In genomic region chr21:37462087-37462861, GRCh38 we compare ENCODE assay signal across 12 cellular contexts.
DNase-seq lines count a peak whose midpoint lies in the region; ATAC-seq, FAIRE-seq and TF ChIP-seq lines count a peak whose summit lies in the region.
"Had no signal": no experiment of that assay in that cellular context is flagged by ENCODE, and none has a peak within 500 bp of the region (broad histone marks: within the 10 kb centered on the region; RNA-seq: fewer than 3 reads in every experiment).

No MANE protein-coding gene starts in this region.

- peaks cover 51% of the 10 kb centered on the region for H3K4me1 Mint-ChIP-seq in T-helper 2 cell treated with Interferon-gamma antibody and Interleukin-4, amounts not matched to agents 5 μg/mL and 100 μg/mL, for 36 hours (ENCODE audit: low read depth)
- H3K4me1 Mint-ChIP-seq in astrocyte (ENCODE audit: low read depth, unreplicated experiment) (peaks cover 46% of the 10 kb centered on the region), nephron progenitor cell (peaks cover 55% of the 10 kb centered on the region)

- no peak for FAIRE-seq in astrocyte (lab: Jason Lieb, UNC)

- DNase-seq in T-helper 2 cell treated with Interferon-gamma antibody and Interleukin-4, amounts not matched to agents 5 μg/mL and 100 μg/mL, for 36 hours (ENCODE audit: low spot score) = no peak
- DNase-seq in T-helper 2 cell (no peak), IMR-90 (no peak), astrocyte (ENCODE audit: low read depth) (no peak), nephron progenitor cell (no peak), AG20443 (ENCODE audit: low spot score) (no peak), HuH-7.5 (ENCODE audit: low spot score) (no peak)
- no peak for DNase-seq in stimulated activated CD4-positive, alpha-beta T cell treated with anti-CD3 and anti-CD28 coated beads, Interleukin-2, amount 100 ng/mL, for 24 hours
- DNase-seq: NCI-H1436 treated with DMSO at 0.1 percent for 48 hours, occipital lobe had no signal

- H3K4me3 Mint-ChIP-seq in T-helper 2 cell treated with Interferon-gamma antibody and Interleukin-4, amounts not matched to agents 5 μg/mL and 100 μg/mL, for 36 hours = peak overlapping the region; percentile 20
- H3K4me3 Mint-ChIP-seq in astrocyte (ENCODE audit: unreplicated experiment) (no peak overlapping the region), nephron progenitor cell (peak overlapping the region; percentile 42)
- H3K4me3 Mint-ChIP-seq: dendritic cell treated with granulocyte-macrophage colony-stimulating factor and Interleukin-4, amounts not matched to agents 40 ng/mL and 50 ng/mL, for 4 days had no signal

- no peaks in the 10 kb centered on the region for H3K27me3 ChIP-seq in IMR-90 (ENCODE audit: control insufficient read depth, insufficient read depth, low read length)
- H3K27me3 ChIP-seq in astrocyte (ENCODE audit: insufficient read depth, low read length) = no peaks in the 10 kb centered on the region
- H3K27me3 ChIP-seq: vagina had no signal

- H3K79me2 ChIP-seq in astrocyte (ENCODE audit: insufficient read depth, low read length) = peaks cover 100% of the 10 kb centered on the region

- H3K4ac ChIP-seq in IMR-90 (ENCODE audit: low read depth, low read length) = no peak overlapping the region

- H3K36me3 ChIP-seq in IMR-90 (ENCODE audit: control insufficient read depth, insufficient read depth, low read length) (0 out of 2 replicates have a peak, but pooled peaks cover 2% of the 10 kb centered on the region), astrocyte (ENCODE audit: insufficient read depth, low read length) (no peaks in the 10 kb centered on the region)
- H3K36me3 ChIP-seq: vagina had no signal

- TF ChIP-seq POLR2A in IMR-90 (IDR thresholded peaks at IDR 0.05; ENCODE audit: low read depth, low read length) = no peak

- H3K4me2 ChIP-seq in IMR-90 (ENCODE audit: low read depth, low read length) (peak overlapping the region; percentile 35), astrocyte (ENCODE audit: low read length) (no peak overlapping the region)

- H3K27me3 Mint-ChIP-seq in T-helper 2 cell treated with Interferon-gamma antibody and Interleukin-4, amounts not matched to agents 5 μg/mL and 100 μg/mL, for 36 hours (ENCODE audit: low read depth) = no peaks in the 10 kb centered on the region
- H3K27me3 Mint-ChIP-seq in astrocyte (ENCODE audit: low read depth, unreplicated experiment) (no peaks in the 10 kb centered on the region), nephron progenitor cell (ENCODE audit: low read depth, poor library complexity) (no peaks in the 10 kb centered on the region)
- H3K27me3 Mint-ChIP-seq: dendritic cell treated with granulocyte-macrophage colony-stimulating factor and Interleukin-4, amounts not matched to agents 40 ng/mL and 50 ng/mL, for 4 days had no signal

- H2AK5ac ChIP-seq in IMR-90 (ENCODE audit: low read depth, low read length) = no peak overlapping the region

- peaks cover 29 to 67% of the 10 kb centered on the region in 2 experiments for H3K79me1 ChIP-seq in IMR-90 (ENCODE audit: low read depth in 1 of 2, low read length in 2 of 2)

- H3K56ac ChIP-seq in IMR-90 (ENCODE audit: extremely low read depth, insufficient read depth, low read length) = no peak overlapping the region

- H3K9ac ChIP-seq in IMR-90 (ENCODE audit: low read depth, low read length) (no peak overlapping the region), astrocyte (ENCODE audit: low read length) (no peak overlapping the region)

- CTCF ChIA-PET in IMR-90 (lab: Yijun Ruan, JAX) = interaction anchor here (0.6 kb wide), 1 partner anchor 94 kb away, joined by 3 read pairs; no protein-coding TSS in a partner anchor

- peaks cover 29% of the 10 kb centered on the region for H3K9me1 ChIP-seq in IMR-90 (ENCODE audit: insufficient read depth, low read length)

- ATAC-seq in IMR-90 (ENCODE audit: low read depth) = no peak

- H3K27ac Mint-ChIP-seq in T-helper 2 cell treated with Interferon-gamma antibody and Interleukin-4, amounts not matched to agents 5 μg/mL and 100 μg/mL, for 36 hours = peak overlapping the region; percentile 87
- H3K27ac Mint-ChIP-seq in astrocyte (ENCODE audit: unreplicated experiment) (peak overlapping the region; percentile 1), nephron progenitor cell (peak overlapping the region; percentile 89)
- H3K27ac Mint-ChIP-seq: dendritic cell treated with granulocyte-macrophage colony-stimulating factor and Interleukin-4, amounts not matched to agents 40 ng/mL and 50 ng/mL, for 4 days had no signal

- no peaks in the 10 kb centered on the region for H3K9me3 ChIP-seq in IMR-90 (ENCODE audit: control insufficient read depth, insufficient read depth, low read length)
- H3K9me3 ChIP-seq in astrocyte (ENCODE audit: insufficient read depth, low read depth, low read length) = no peaks in the 10 kb centered on the region
- H3K9me3 ChIP-seq: vagina had no signal

- WGBS in IMR-90 (ENCODE audit: extremely low coverage in 2 of 2, insufficient read length in 1 of 2), 2 experiments = 100% methylated on average over 2 of the region's 5 CpGs; no CpG with 5 or more reads in 1 of the 2 experiments

- H3K9me3 Mint-ChIP-seq in T-helper 2 cell treated with Interferon-gamma antibody and Interleukin-4, amounts not matched to agents 5 μg/mL and 100 μg/mL, for 36 hours = no peaks in the 10 kb centered on the region
- H3K9me3 Mint-ChIP-seq in astrocyte (ENCODE audit: unreplicated experiment) (no peaks in the 10 kb centered on the region), nephron progenitor cell (peaks cover 1% of the 10 kb centered on the region)
- H3K9me3 Mint-ChIP-seq: dendritic cell treated with granulocyte-macrophage colony-stimulating factor and Interleukin-4, amounts not matched to agents 40 ng/mL and 50 ng/mL, for 4 days had no signal

- peak overlapping the region; percentile 13; the same call in 1 of the 2 replicates for H3K23ac ChIP-seq in IMR-90 (ENCODE audit: low read depth, low read length)

- H2BK120ac ChIP-seq in IMR-90 (ENCODE audit: low read depth, low read length) = no peak overlapping the region

- H2AFZ ChIP-seq in IMR-90 (replicated peaks; ENCODE audit: low read length, poor library complexity) (no peak overlapping the region), astrocyte (ENCODE audit: low read depth, low read length) (no peak overlapping the region)

- H3K18ac ChIP-seq in IMR-90 (ENCODE audit: low read depth, low read length) = no peak overlapping the region

- no peak for TF ChIP-seq RAD21 in IMR-90 (IDR thresholded peaks at IDR 0.05; ENCODE audit: low read length)

- no TSS peak for BruUV-seq in IMR-90 (replicated peaks; lab: Mats Ljungman, UMichigan)

- no peak overlapping the region for H2BK15ac ChIP-seq in IMR-90 (ENCODE audit: low read depth, low read length)

- H4K91ac ChIP-seq in IMR-90 (ENCODE audit: insufficient read depth, low read depth, low read length) = no peak overlapping the region

- intact Hi-C loops in IMR-90 (cut with micrococcal nuclease) = loop anchor here (2.0 to 5.0 kb wide), 4 partner anchors 93 to 211 kb away; partner anchors contain the start of gene VPS26C

- peak overlapping the region; percentile 13 for H2BK5ac ChIP-seq in IMR-90 (ENCODE audit: low read depth, low read length, poor library complexity, severe bottlenecking)

- peaks cover 80% of the 10 kb centered on the region for H4K20me1 ChIP-seq in IMR-90 (ENCODE audit: insufficient read depth, low read length)
- H4K20me1 ChIP-seq in astrocyte (ENCODE audit: insufficient read depth, low read length) = peaks cover 85% of the 10 kb centered on the region

- peak overlapping the region; percentile 46 for H2AK9ac ChIP-seq in IMR-90 (replicated peaks; ENCODE audit: low read depth, low read length, poor library complexity)

- peaks cover 9% of the 10 kb centered on the region for H3K36me3 Mint-ChIP-seq in T-helper 2 cell treated with Interferon-gamma antibody and Interleukin-4, amounts not matched to agents 5 μg/mL and 100 μg/mL, for 36 hours (ENCODE audit: low read depth)
- peaks cover 2% of the 10 kb centered on the region for H3K36me3 Mint-ChIP-seq in astrocyte (ENCODE audit: low read depth, unreplicated experiment)
- peaks cover 23% of the 10 kb centered on the region for H3K36me3 Mint-ChIP-seq in nephron progenitor cell (ENCODE audit: low read depth)

- no peak overlapping the region for H2BK20ac ChIP-seq in IMR-90 (ENCODE audit: low read depth, low read length)

- in situ Hi-C loops in IMR-90 (cut with MboI; ENCODE audit: low sequenced_read_pairs) = loop anchor here (25.0 kb wide), 1 partner anchor 200 kb away; the partner anchor contains the start of gene VPS26C

- H3K4me1 ChIP-seq in IMR-90 (ENCODE audit: control insufficient read depth, insufficient read depth, low read length) = peaks cover 22% of the 10 kb centered on the region
- H3K4me1 ChIP-seq in astrocyte (ENCODE audit: insufficient read depth, low read length) = peaks cover 29% of the 10 kb centered on the region

- no peak overlapping the region for H4K5ac ChIP-seq in IMR-90 (ENCODE audit: low read depth, low read length)

- peak overlapping the region; percentile 24 for H3K14ac ChIP-seq in IMR-90 (replicated peaks; ENCODE audit: low read depth, low read length)

- H4K8ac ChIP-seq in IMR-90 (ENCODE audit: low read depth in 2 of 2, low read length in 2 of 2) = no peak overlapping the region

- dilution Hi-C loops in IMR-90 (cut with HindIII; ENCODE audit: low sequenced_read_pairs, unreplicated experiment) = no loop called here

- H3K27ac ChIP-seq in IMR-90 (ENCODE audit: insufficient read depth, low read length) (no peak overlapping the region; the same call in 1 of the 2 replicates), astrocyte (ENCODE audit: low read depth, low read length) (no peak overlapping the region)
- H3K27ac ChIP-seq: vagina had no signal

- POLR2A ChIA-PET in IMR-90 (lab: Charles Lee; ENCODE audit: unreplicated experiment) = no interaction called here

- H3K4me3 ChIP-seq in IMR-90 (ENCODE audit: insufficient read depth, low read depth, low read length) (no peak overlapping the region), astrocyte (ENCODE audit: insufficient read depth, low read depth, low read length) (no peak overlapping the region)
- H3K4me3 ChIP-seq: vagina had no signal

- TF ChIP-seq CTCF in IMR-90 (conservative IDR thresholded peaks at IDR 0.05; ENCODE audit: low read depth, low read length) = no peak
- TF ChIP-seq CTCF in astrocyte (IDR thresholded peaks at IDR 0.05; ENCODE audit: insufficient read depth, low read depth, low read length) = no peak
- TF ChIP-seq CTCF in nephron progenitor cell (IDR thresholded peaks at IDR 0.05) = no peak

TF ChIP-seq in IMR-90, 13 proteins besides CTCF, POLR2A, EP300 and RAD21 (continues in another document):
- no peak for TF ChIP-seq RFX5 (IDR thresholded peaks at IDR 0.05; ENCODE audit: low read depth, low read length)
- TF ChIP-seq CHD1 (IDR thresholded peaks at IDR 0.05; ENCODE audit: low read depth, low read length) = no peak
- no peak for TF ChIP-seq USF2 (IDR thresholded peaks at IDR 0.05; ENCODE audit: low read depth, low read length)
- no peak for TF ChIP-seq MXI1 (IDR thresholded peaks at IDR 0.05; ENCODE audit: borderline replicate concordance, low read depth, low read length)

Comparison
In these comparisons a context has a peak if more than half of its experiments do, and no peak if none do; other contexts are left out.
1. H3K27ac Mint-ChIP-seq: peak in every context shown above with its lines; median percentile 89 in nephron progenitor cell; 87 in T-helper 2 cell treated with Interferon-gamma antibody and Interleukin-4, amounts not matched to agents 5 μg/mL and 100 μg/mL, for 36 hours; 1 in astrocyte.